ENCODE assay signal across 12 cellular contexts in the genomic region with DNA sequence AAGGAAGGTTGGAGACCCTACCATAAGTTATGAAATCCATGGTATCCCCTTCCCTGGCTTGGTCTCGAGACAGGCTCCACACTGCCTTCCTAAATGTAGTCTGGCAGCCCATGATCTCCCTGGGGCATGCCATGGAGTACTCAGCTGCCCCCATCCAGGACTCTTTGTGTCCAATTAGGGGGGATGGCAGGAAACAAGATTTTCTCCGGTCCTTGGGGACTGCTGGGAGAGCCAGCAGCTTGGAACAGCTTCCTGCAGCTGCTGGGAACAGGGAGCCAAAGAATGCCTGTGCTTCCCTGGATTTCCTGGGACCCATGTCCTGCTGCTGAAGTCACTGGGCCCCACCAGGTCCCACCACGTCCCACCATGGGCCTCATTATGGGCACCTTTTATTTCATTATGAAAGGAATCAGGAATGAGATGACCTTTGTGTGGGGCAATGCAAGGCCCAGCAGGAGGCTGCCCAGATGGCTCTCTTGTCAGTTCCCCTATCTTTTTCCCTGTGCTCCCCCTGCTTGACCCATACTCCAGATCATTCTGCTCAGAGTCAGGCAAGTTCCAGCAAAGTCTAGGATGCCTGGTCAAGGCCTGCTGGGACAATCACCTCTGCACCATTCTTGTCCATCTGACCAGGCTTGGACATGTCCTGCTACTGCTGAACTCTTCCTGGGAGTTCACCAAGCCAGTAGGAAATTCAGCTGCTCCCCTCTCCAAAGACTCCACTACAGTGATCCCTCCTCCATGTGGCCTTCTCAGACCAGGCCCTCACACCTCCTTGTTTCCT. TPM values are rescaled to one million over a fixed set of nuclear protein-coding genes. Genes with fewer than 3 reads are reported as not detected.
DNase-seq lines count a peak whose midpoint lies in the region; ATAC-seq and TF ChIP-seq lines count a peak whose summit lies in the region.
"Had no signal": no experiment of that assay in that cellular context is flagged by ENCODE, and none has a peak within 500 bp of the region (broad histone marks: within the 10 kb centered on the region; RNA-seq: fewer than 3 reads in every experiment).

No MANE protein-coding gene starts in this region.

- H3K27me3 ChIP-seq in body of pancreas = no peaks in the 10 kb centered on the region
- H3K27me3 ChIP-seq: stomach had no signal

- intact Hi-C loops in Calu3 (cut with micrococcal nuclease; ENCODE audit: unreplicated experiment) = loop anchor here (2.0 kb wide), 1 partner anchor 216 kb away; no protein-coding TSS in a partner anchor
- intact Hi-C loops in body of pancreas (cut with DNase I) = no loop called here

- H3K36me3 ChIP-seq in body of pancreas (replicated peaks in 1 of 2; ENCODE audit: insufficient read depth in 1 of 2, low read depth in 2 of 2) = no peaks in the 10 kb centered on the region
- H3K36me3 ChIP-seq: stomach had no signal

- H3K9me3 ChIP-seq in body of pancreas = no peaks in the 10 kb centered on the region
- H3K9me3 ChIP-seq: stomach had no signal

- H3K4me1 Mint-ChIP-seq in Calu3 (ENCODE audit: low read depth, unreplicated experiment) = peaks cover 17% of the 10 kb centered on the region
- H3K4me1 Mint-ChIP-seq in mesothelial cell of epicardium = peaks cover 16% of the 10 kb centered on the region

- DNase-seq in Calu3 (no peak), body of pancreas (peak in 1 of 4 donors; percentile 30), mesothelial cell of epicardium (ENCODE audit: low spot score in 2 of 2, unreplicated experiment in 2 of 2) (no peak)
- DNase-seq in stimulated activated CD4-positive, alpha-beta T cell treated with anti-CD3 and anti-CD28 coated beads, Interleukin-15, amount 100 ng/mL, for 24 hours = no peak
- DNase-seq: activated CD4-positive, alpha-beta T cell treated with anti-CD3 and anti-CD28 coated beads for 48 hours; activated effector memory CD4-positive, alpha-beta T cell treated with Interleukin-2 at 50 U/mL for 16 hours; kidney glomerular epithelial cell; NCI-H526 treated with DMSO at 0.1 percent for 48 hours; stimulated activated CD4-positive, alpha-beta T cell treated with anti-CD3 and anti-CD28 coated beads, Interleukin-2, amount 100 ng/mL, for 48 hours had no signal

- H3K4me3 Mint-ChIP-seq in Calu3 (ENCODE audit: low read depth, unreplicated experiment) (no peak overlapping the region), mesothelial cell of epicardium (no peak overlapping the region)

- H3K9me3 Mint-ChIP-seq in Calu3 (ENCODE audit: low read depth, unreplicated experiment) (no peaks in the 10 kb centered on the region), mesothelial cell of epicardium (no peaks in the 10 kb centered on the region)

- no TSS peak for BruUV-seq in Calu3 (replicated peaks; lab: Mats Ljungman, UMichigan)

- H3K27ac Mint-ChIP-seq in Calu3 (ENCODE audit: unreplicated experiment) (peak overlapping the region; percentile 47), mesothelial cell of epicardium (peak overlapping the region; percentile 51)

- CTCF ChIA-PET in Calu3 (lab: Charles Lee) = interaction anchor here (0.7 to 2.0 kb wide), 8 partner anchors 15 to 948 kb away, joined by 3 to 14 read pairs (median 4); a partner anchor contains a TSS

- peak overlapping the region; percentile 40 to 76 (median 52) for H3K27ac ChIP-seq in body of pancreas

- 46 to 55% methylated on average over 1 to 3 of the region's 3 CpGs for WGBS in body of pancreas, 2 donors

- TF ChIP-seq CTCF in Calu3 (IDR thresholded peaks at IDR 0.05; ENCODE audit: unreplicated experiment) (no peak), body of pancreas (IDR thresholded peaks at IDR 0.05) (no peak), mesothelial cell of epicardium (IDR thresholded peaks at IDR 0.05; ENCODE audit: unreplicated experiment) (no peak)

- H3K36me3 Mint-ChIP-seq in Calu3 (ENCODE audit: insufficient read depth, unreplicated experiment) = no peaks in the 10 kb centered on the region
- H3K36me3 Mint-ChIP-seq in mesothelial cell of epicardium = no peaks in the 10 kb centered on the region

- no peak overlapping the region for H3K4me3 ChIP-seq in body of pancreas
- H3K4me3 ChIP-seq: stomach had no signal

- ATAC-seq in body of pancreas = no peak
- ATAC-seq in HG03045 (IDR thresholded peaks at IDR 0.05; ENCODE audit: unreplicated experiment) = no peak
- ATAC-seq in GM18511 (IDR thresholded peaks at IDR 0.05; ENCODE audit: unreplicated experiment) = no peak

- peaks cover 58% of the 10 kb centered on the region for H3K4me1 ChIP-seq in body of pancreas

- H3K27me3 Mint-ChIP-seq in Calu3 (ENCODE audit: unreplicated experiment) = no peaks in the 10 kb centered on the region
- H3K27me3 Mint-ChIP-seq in mesothelial cell of epicardium (ENCODE audit: low read depth) = no peaks in the 10 kb centered on the region

- TF ChIP-seq POLR2A in body of pancreas (IDR thresholded peaks at IDR 0.05) = no peak

RNA-seq across cellular contexts. Expression of a gene that starts 15.0 kb away (rescaled TPM):
- total RNA-seq in Calu3 (2022) = 164 and 226 TPM in 2 replicates
- 10 to 100 TPM; 46.8 to 57.9 TPM for total RNA-seq in body of pancreas
- 118 to 128 TPM (median 120 TPM) in 3 replicates for total RNA-seq in mesothelial cell of epicardium

RNA-seq across cellular contexts. Expression of a gene that starts 26.0 kb away (rescaled TPM):
- 14.2 and 15.8 TPM in 2 replicates for total RNA-seq in Calu3 (2022)
- 1 to 10 TPM; 1.6 to 5.4 TPM for total RNA-seq in body of pancreas
- total RNA-seq in mesothelial cell of epicardium = 29.3 to 34.4 TPM (median 31.9 TPM) in 3 replicates

RNA-seq across cellular contexts. Expression of a gene that starts 32.8 kb away (rescaled TPM):
- 8.5 and 9.7 TPM in 2 replicates for total RNA-seq in Calu3 (2022)
- 10 to 100 TPM; 10.9 to 27.7 TPM for total RNA-seq in body of pancreas
- total RNA-seq in mesothelial cell of epicardium = 30.3 to 33.4 TPM (median 33.0 TPM) in 3 replicates

RNA-seq across cellular contexts. Expression of a gene that starts 42.9 kb away (rescaled TPM):
- total RNA-seq in Calu3 (2022) (33.6 and 35.6 TPM in 2 replicates), body of pancreas (10 to 100 TPM; 14.0 to 59.0 TPM), mesothelial cell of epicardium (13.7 to 15.8 TPM (median 13.9 TPM) in 3 replicates)

RNA-seq across cellular contexts. Expression of a gene that starts 43.3 kb away (rescaled TPM):
- total RNA-seq in Calu3 (2022) (313 and 352 TPM in 2 replicates), body of pancreas (100 to 1,000 TPM; 216 to 252 TPM), mesothelial cell of epicardium (248 to 261 TPM (median 250 TPM) in 3 replicates)
